In genomic region chr14:42110167-42110566, GRCh38 we compare ENCODE assay signal across 8 cellular contexts.
DNase-seq lines count a peak whose midpoint lies in the region; ATAC-seq and TF ChIP-seq lines count a peak whose summit lies in the region.

No MANE protein-coding gene starts in this region.

- H3K4me3 ChIP-seq in epithelial cell of proximal tubule (ENCODE audit: low read depth, low read length) = no peak overlapping the region

- no peak overlapping the region for H3K4me3 Mint-ChIP-seq in activated T-cell treated with anti-CD3 and anti-CD28 coated beads, Interleukin-2, amount 50 U/mL, for 24 hours
- no peak overlapping the region for H3K4me3 Mint-ChIP-seq in Calu3 (ENCODE audit: low read depth, unreplicated experiment)

- ATAC-seq in HG02623 (IDR thresholded peaks at IDR 0.05; ENCODE audit: unreplicated experiment) = peak; percentile 83

- H3K36me3 Mint-ChIP-seq in activated T-cell treated with anti-CD3 and anti-CD28 coated beads, Interleukin-2, amount 50 U/mL, for 24 hours (ENCODE audit: low read depth) = no peaks in the 10 kb centered on the region
- no peaks in the 10 kb centered on the region for H3K36me3 Mint-ChIP-seq in Calu3 (ENCODE audit: insufficient read depth, unreplicated experiment)

- TF ChIP-seq CTCF in epithelial cell of proximal tubule (conservative IDR thresholded peaks at IDR 0.05; ENCODE audit: low read depth, low read length) = peak; percentile 76
- no peak for TF ChIP-seq CTCF in Calu3 (IDR thresholded peaks at IDR 0.05; ENCODE audit: unreplicated experiment)

- peaks cover 21% of the 10 kb centered on the region for H3K9me3 Mint-ChIP-seq in activated T-cell treated with anti-CD3 and anti-CD28 coated beads, Interleukin-2, amount 50 U/mL, for 24 hours
- H3K9me3 Mint-ChIP-seq in Calu3 (ENCODE audit: low read depth, unreplicated experiment) = peaks cover 4% of the 10 kb centered on the region

- no peak overlapping the region for H3K27ac Mint-ChIP-seq in activated T-cell treated with anti-CD3 and anti-CD28 coated beads, Interleukin-2, amount 50 U/mL, for 24 hours
- no peak overlapping the region for H3K27ac Mint-ChIP-seq in Calu3 (ENCODE audit: unreplicated experiment)

- no peaks in the 10 kb centered on the region for H3K4me1 Mint-ChIP-seq in activated T-cell treated with anti-CD3 and anti-CD28 coated beads, Interleukin-2, amount 50 U/mL, for 24 hours (ENCODE audit: low read depth)
- H3K4me1 Mint-ChIP-seq in Calu3 (ENCODE audit: low read depth, unreplicated experiment) = no peaks in the 10 kb centered on the region

- DNase-seq in EL (peak; percentile 5), NCI-H460 (ENCODE audit: extremely low read depth, low read depth) (peak; percentile 41), epithelial cell of proximal tubule (ENCODE audit: low read depth) (no peak), cortex of kidney (lab: John Stamatoyannopoulos, UW) (no peak), Calu3 (no peak)
- DNase-seq in activated T-cell treated with anti-CD3 and anti-CD28 coated beads, Interleukin-2, amount 50 U/mL, for 24 hours = no peak
- DNase-seq in stimulated activated naive CD4-positive, alpha-beta T cell treated with Interleukin-2 at 50 U/mL for 16 hours (lab: John Stamatoyannopoulos, UW) = no peak

- BruUV-seq in Calu3 (replicated peaks; lab: Mats Ljungman, UMichigan) = no TSS peak

- CTCF ChIA-PET in Calu3 (lab: Charles Lee) = no interaction called here

- intact Hi-C loops in Calu3 (cut with micrococcal nuclease; ENCODE audit: unreplicated experiment) = no loop called here

- H3K27me3 Mint-ChIP-seq in activated T-cell treated with anti-CD3 and anti-CD28 coated beads, Interleukin-2, amount 50 U/mL, for 24 hours = no peaks in the 10 kb centered on the region
- no peaks in the 10 kb centered on the region for H3K27me3 Mint-ChIP-seq in Calu3 (ENCODE audit: unreplicated experiment)

Comparison
In these comparisons a context has a peak if more than half of its experiments do, and no peak if none do; other contexts are left out.
1. DNase-seq: peak in EL (single experiment) and NCI-H460 (single experiment); none in epithelial cell of proximal tubule (single experiment), activated T-cell treated with anti-CD3 and anti-CD28 coated beads, Interleukin-2, amount 50 U/mL, for 24 hours (single experiment), cortex of kidney (single experiment), stimulated activated naive CD4-positive, alpha-beta T cell treated with Interleukin-2 at 50 U/mL for 16 hours (single experiment) and Calu3 (single experiment).